In genomic region chr14:51548187-51548586, GRCh38 we compare ENCODE assay signal across 18 cellular contexts.
DNase-seq lines count a peak whose midpoint lies in the region; ATAC-seq and TF ChIP-seq lines count a peak whose summit lies in the region.
"Had no signal": no experiment of that assay in that cellular context is flagged by ENCODE, and none has a peak within 500 bp of the region (broad histone marks: within the 10 kb centered on the region; RNA-seq: fewer than 3 reads in every experiment).

No MANE protein-coding gene starts in this region.

- H4K20me1 ChIP-seq in PC-9 (ENCODE audit: insufficient read depth) (no peaks in the 10 kb centered on the region), fibroblast of lung (ENCODE audit: control insufficient read depth, extremely low read depth, insufficient read depth, low read length) (no peaks in the 10 kb centered on the region)

- intact Hi-C loops in PC-9 (cut with micrococcal nuclease; ENCODE audit: unreplicated experiment) = loop anchor here (5.0 kb wide), 2 partner anchors 89 to 106 kb away; no protein-coding TSS in a partner anchor
- intact Hi-C loops in sciatic nerve (cut with DNase I) = no loop called here

- peaks cover 21% of the 10 kb centered on the region for H3F3A ChIP-seq in PC-9 (ENCODE audit: insufficient read depth, low read depth)

- peak overlapping the region; percentile 47 for H3K4me2 ChIP-seq in PC-9
- H3K4me2 ChIP-seq in fibroblast of lung (ENCODE audit: extremely low read depth, insufficient read depth, low read length) = peak overlapping the region; percentile 60
- H3K4me2 ChIP-seq in trophoblast cell (ENCODE audit: low read length) = no peak overlapping the region
- H3K4me2 ChIP-seq: KMS-11 had no signal

- H4K8ac ChIP-seq in trophoblast cell (ENCODE audit: low read depth, low read length) = no peak overlapping the region

- H3K14ac ChIP-seq in trophoblast cell (ENCODE audit: low read length) = no peak overlapping the region

- no peaks in the 10 kb centered on the region for H3K36me3 ChIP-seq in PC-9 (ENCODE audit: low read depth)
- no peaks in the 10 kb centered on the region for H3K36me3 ChIP-seq in fibroblast of lung (ENCODE audit: control insufficient read depth, insufficient read depth, low read length)
- no peaks in the 10 kb centered on the region for H3K36me3 ChIP-seq in trophoblast cell (ENCODE audit: control insufficient read depth in 1 of 2, insufficient read depth in 2 of 2, low read length in 2 of 2)

- no peaks in the 10 kb centered on the region for H3K27me3 ChIP-seq in PC-9 (ENCODE audit: insufficient read depth, low read depth)
- no peaks in the 10 kb centered on the region for H3K27me3 ChIP-seq in fibroblast of lung (ENCODE audit: control insufficient read depth, insufficient read depth, low read length)
- H3K27me3 ChIP-seq in trophoblast cell (ENCODE audit: insufficient read depth, low read length) = no peaks in the 10 kb centered on the region

- no peak overlapping the region for H2AK5ac ChIP-seq in trophoblast cell (ENCODE audit: low read length)

- no peak overlapping the region for H4K12ac ChIP-seq in trophoblast cell (ENCODE audit: low read depth, low read length)

- POLR2A ChIA-PET in PC-9 (lab: Charles Lee; ENCODE audit: unreplicated experiment) = interaction anchor here (0.7 kb wide), 1 partner anchor 9 kb away, joined by 3 read pairs; no protein-coding TSS in a partner anchor

- peak overlapping the region; percentile 84 for H3K27ac ChIP-seq in PC-9
- H3K27ac ChIP-seq in fibroblast of lung (ENCODE audit: insufficient read depth, low read length) = peak overlapping the region; percentile 76
- no peak overlapping the region for H3K27ac ChIP-seq in trophoblast cell (ENCODE audit: low read depth, low read length)
- H3K27ac ChIP-seq: KMS-11 had no signal

- H3K79me2 ChIP-seq in PC-9 (ENCODE audit: low read depth) (no peaks in the 10 kb centered on the region), fibroblast of lung (ENCODE audit: control insufficient read depth, insufficient read depth, low read length) (no peaks in the 10 kb centered on the region), trophoblast cell (ENCODE audit: control insufficient read depth, insufficient read depth, low read length, poor library complexity) (peaks cover 2% of the 10 kb centered on the region)

- no peak for TF ChIP-seq CTCF in PC-9 (conservative IDR thresholded peaks at IDR 0.05)
- TF ChIP-seq CTCF in fibroblast of lung (conservative IDR thresholded peaks at IDR 0.05 in 1 of 2, IDR thresholded peaks at IDR 0.05 in 1 of 2; ENCODE audit: low read depth in 1 of 2, low read length in 2 of 2) = no peak

- no peak overlapping the region for H2BK5ac ChIP-seq in trophoblast cell (ENCODE audit: low read depth, low read length, poor library complexity)

- H3K18ac ChIP-seq in trophoblast cell (ENCODE audit: low read length) = no peak overlapping the region

- H2AFZ ChIP-seq in PC-9 (no peak overlapping the region), fibroblast of lung (ENCODE audit: low read length) (no peak overlapping the region), trophoblast cell (ENCODE audit: insufficient read depth, low read length, poor library complexity) (no peak overlapping the region)

- CTCF ChIA-PET in PC-9 (lab: Charles Lee) = no interaction called here

- H3K9ac ChIP-seq in fibroblast of lung (ENCODE audit: insufficient read depth, low read length) (no peak overlapping the region), trophoblast cell (ENCODE audit: low read length) (no peak overlapping the region)
- H3K9ac ChIP-seq: KMS-11 had no signal

- H3K9me2 ChIP-seq in PC-9 (ENCODE audit: insufficient read depth) = no peaks in the 10 kb centered on the region

- H2BK12ac ChIP-seq in trophoblast cell (ENCODE audit: low read length) = no peak overlapping the region

- no peak overlapping the region for H2BK120ac ChIP-seq in trophoblast cell (ENCODE audit: insufficient read depth, low read length, poor library complexity)

- WGBS in trophoblast cell (ENCODE audit: extremely low coverage, insufficient coverage, insufficient read length) = no CpG with 5 or more reads among the region's 4 CpGs

- no peak overlapping the region for H3K4ac ChIP-seq in trophoblast cell (ENCODE audit: low read depth, low read length)

- DNase-seq in Daoy (ENCODE audit: low read depth) = peak; percentile 25
- DNase-seq in PC-9 = no peak
- peak in 1 of 2 donors; percentile 66 for DNase-seq in fibroblast of lung (ENCODE audit: low read depth in 2 of 2)
- no peak for DNase-seq in trophoblast cell
- no peak for DNase-seq in sciatic nerve (ENCODE audit: low spot score)
- DNase-seq in COR-L47 (lab: John Stamatoyannopoulos, UW) = no peak
- DNase-seq in activated naive CD4-positive, alpha-beta T cell (lab: John Stamatoyannopoulos, UW) = no peak
- DNase-seq in NCI-H2029 (lab: John Stamatoyannopoulos, UW) = no peak
- DNase-seq: activated B cell treated with CpG ODN at 0.5 μM for 24 hours; activated CD8-positive, alpha-beta memory T cell treated with anti-CD3 and anti-CD28 coated beads for 24 hours; AML-193; Caco-2; GF-D8; GOT3; NCI-H1105; Right ventricle myocardium superior; stimulated activated CD4-positive, alpha-beta T cell treated with anti-CD3 and anti-CD28 coated beads, Interleukin-4, amount 100 ng/mL, for 24 hours had no signal

- H4K91ac ChIP-seq in trophoblast cell (ENCODE audit: low read depth, low read length) = peak overlapping the region; percentile 28

- no peak overlapping the region for H3K23ac ChIP-seq in trophoblast cell (ENCODE audit: low read length)

- peaks cover 11% of the 10 kb centered on the region for H3K79me1 ChIP-seq in trophoblast cell (ENCODE audit: low read length)

- BruUV-seq in PC-9 (replicated peaks; lab: Mats Ljungman, UMichigan) = no TSS peak

- peaks cover 41% of the 10 kb centered on the region for H3K4me1 ChIP-seq in PC-9 (replicated peaks; ENCODE audit: insufficient read depth)
- peaks cover 29% of the 10 kb centered on the region for H3K4me1 ChIP-seq in fibroblast of lung (ENCODE audit: control insufficient read depth, extremely low read depth, insufficient read depth, low read length)
- no peaks in the 10 kb centered on the region for H3K4me1 ChIP-seq in trophoblast cell (ENCODE audit: control insufficient read depth in 1 of 2, insufficient read depth in 2 of 2, low read length in 2 of 2)

- ATAC-seq in sciatic nerve = no peak

- H3K4me3 ChIP-seq in PC-9 (no peak overlapping the region), fibroblast of lung (replicated peaks in 1 of 4; ENCODE audit: control extremely low read depth in 1 of 4, insufficient read depth in 1 of 4, low read depth in 3 of 4, low read length in 4 of 4) (peak overlapping the region in 2 of 4 experiments; percentile 4 to 18), trophoblast cell (ENCODE audit: low read depth, low read length) (no peak overlapping the region)

- H3K9me3 ChIP-seq in PC-9 (ENCODE audit: insufficient read depth, low read depth) (no peaks in the 10 kb centered on the region; the same call in 1 of the 2 replicates), fibroblast of lung (ENCODE audit: control insufficient read depth, insufficient read depth, low read depth, low read length) (no peaks in the 10 kb centered on the region), trophoblast cell (ENCODE audit: insufficient read depth, low read depth, low read length) (no peaks in the 10 kb centered on the region)
- H3K9me3 ChIP-seq: Caco-2 had no signal
